8 cellular contexts compared by ENCODE assay signal in the genomic region with DNA sequence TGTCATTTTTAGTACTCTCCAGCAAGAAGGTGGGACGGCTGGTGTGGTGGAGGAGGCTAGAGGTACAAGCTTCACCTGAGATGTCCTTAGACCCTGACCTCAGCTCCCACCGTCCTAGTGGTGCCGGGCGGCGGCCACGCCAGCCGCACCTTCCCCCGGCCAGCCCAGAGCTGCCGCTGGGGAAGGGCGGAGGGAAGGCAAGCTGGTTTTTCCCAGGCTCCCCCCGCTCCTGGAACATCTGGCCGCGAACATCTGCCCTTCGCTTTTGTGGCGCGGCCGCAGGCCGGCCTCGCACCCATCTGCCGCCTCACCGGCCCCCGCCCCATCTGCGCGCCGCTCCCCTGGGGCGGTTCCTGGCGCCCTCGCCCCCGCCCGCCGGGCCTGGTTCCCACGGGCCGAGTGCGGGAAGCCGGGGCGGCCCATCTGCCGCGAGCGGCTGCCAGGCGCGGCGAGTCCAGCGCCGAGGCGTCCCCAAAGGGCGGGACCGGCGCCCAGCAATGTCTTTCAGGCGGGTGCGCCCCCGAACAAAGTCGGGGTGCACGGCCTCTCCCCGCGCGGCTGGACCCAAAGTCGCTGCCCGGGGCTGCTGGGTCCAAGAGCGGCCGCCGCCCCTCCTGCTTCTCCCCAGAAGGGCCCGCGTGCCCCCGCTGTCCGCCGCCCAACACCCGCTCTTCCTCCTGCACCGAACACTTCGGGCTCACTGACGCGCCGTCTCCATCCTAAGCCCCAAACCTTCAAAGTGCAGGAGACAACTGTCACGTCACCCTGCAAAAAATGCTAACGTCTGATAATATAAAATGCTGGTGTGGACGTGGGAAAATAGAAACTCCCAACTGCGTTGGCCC. TPM values are rescaled to one million over a fixed set of nuclear protein-coding genes. Genes with fewer than 3 reads are reported as not detected.
DNase-seq lines count a peak whose midpoint lies in the region; ATAC-seq, FAIRE-seq and TF ChIP-seq lines count a peak whose summit lies in the region.

No MANE protein-coding gene starts in this region.

- peak; percentile 58 for ATAC-seq in activated CD4-positive, alpha-beta T cell treated with anti-CD3 and anti-CD28 coated beads for 36 hours
- ATAC-seq in T-cell (replicated peaks in 1 of 4) (peak; percentile 56 to 73 (median 64)), GM19023 (IDR thresholded peaks at IDR 0.05; ENCODE audit: unreplicated experiment) (no peak)

- intact Hi-C loops in activated CD4-positive, alpha-beta T cell treated with anti-CD3 and anti-CD28 coated beads for 36 hours (cut with DNase I, micrococcal nuclease): no loop called here

- FAIRE-seq in RCC 7860 (lab: Jason Lieb, UNC): no peak

- H3K4me3 Mint-ChIP-seq in activated CD4-positive, alpha-beta T cell treated with anti-CD3 and anti-CD28 coated beads for 36 hours: peak overlapping the region; percentile 57
- peak overlapping the region; percentile 75 to 78 (median 78) for H3K4me3 Mint-ChIP-seq in T-cell
- peak overlapping the region; percentile 63 for H3K4me3 Mint-ChIP-seq in osteocyte (ENCODE audit: unreplicated experiment)

- H3K9me3 Mint-ChIP-seq in activated CD4-positive, alpha-beta T cell treated with anti-CD3 and anti-CD28 coated beads for 36 hours (ENCODE audit: low read depth): no peaks in the 10 kb centered on the region
- H3K9me3 Mint-ChIP-seq in T-cell: no peaks in the 10 kb centered on the region
- no peaks in the 10 kb centered on the region for H3K9me3 Mint-ChIP-seq in osteocyte (ENCODE audit: unreplicated experiment)

- TF ChIP-seq CTCF in fibroblast of the aortic adventitia (IDR thresholded peaks at IDR 0.05; ENCODE audit: insufficient read depth, low read length) (no peak), osteocyte (IDR thresholded peaks at IDR 0.05) (no peak)

- H3K27me3 Mint-ChIP-seq in activated CD4-positive, alpha-beta T cell treated with anti-CD3 and anti-CD28 coated beads for 36 hours: peaks cover 20% of the 10 kb centered on the region
- H3K27me3 Mint-ChIP-seq in T-cell (peaks cover 11 to 26% of the 10 kb centered on the region in 2 donors), osteocyte (ENCODE audit: unreplicated experiment) (no peaks in the 10 kb centered on the region)

- H3K27ac Mint-ChIP-seq in activated CD4-positive, alpha-beta T cell treated with anti-CD3 and anti-CD28 coated beads for 36 hours: peak overlapping the region; percentile 9
- peak overlapping the region in 1 of 2 donors; percentile 37 for H3K27ac Mint-ChIP-seq in T-cell
- no peak overlapping the region for H3K27ac Mint-ChIP-seq in osteocyte (ENCODE audit: unreplicated experiment)

- POLR2A ChIA-PET in activated CD4-positive, alpha-beta T cell treated with anti-CD3 and anti-CD28 coated beads for 36 hours (lab: Charles Lee): no interaction called here
- POLR2A ChIA-PET in T-cell (lab: Charles Lee): no interaction called here

- peaks cover 5% of the 10 kb centered on the region for H3K4me1 Mint-ChIP-seq in activated CD4-positive, alpha-beta T cell treated with anti-CD3 and anti-CD28 coated beads for 36 hours
- H3K4me1 Mint-ChIP-seq in T-cell (peaks cover 5 to 14% (median 7%) of the 10 kb centered on the region in 3 donors), osteocyte (ENCODE audit: unreplicated experiment) (peaks cover 12% of the 10 kb centered on the region)

- no peaks in the 10 kb centered on the region for H3K36me3 Mint-ChIP-seq in activated CD4-positive, alpha-beta T cell treated with anti-CD3 and anti-CD28 coated beads for 36 hours (ENCODE audit: low read depth)
- H3K36me3 Mint-ChIP-seq in T-cell: no peaks in the 10 kb centered on the region
- H3K36me3 Mint-ChIP-seq in osteocyte (ENCODE audit: unreplicated experiment): no peaks in the 10 kb centered on the region

- DNase-seq in activated CD4-positive, alpha-beta T cell treated with anti-CD3 and anti-CD28 coated beads for 36 hours: peak; percentile 34
- no peak for DNase-seq in activated CD4-positive, alpha-beta T cell treated with anti-CD3 and anti-CD28 coated beads, Interleukin-2, amount 50 U/mL, for 48 hours
- DNase-seq in T-cell (no peak), fibroblast of the aortic adventitia (ENCODE audit: low read depth) (peak; percentile 32), osteocyte (ENCODE audit: extremely low spot score, unreplicated experiment) (no peak), RCC 7860 (ENCODE audit: low spot score) (no peak), globus pallidus (ENCODE audit: low spot score) (no peak)

- CTCF ChIA-PET in activated CD4-positive, alpha-beta T cell treated with anti-CD3 and anti-CD28 coated beads for 36 hours (lab: Charles Lee): interaction anchor here (1.0 to 1.8 kb wide), 5 partner anchors 10 to 47 kb away, joined by 4 to 8 read pairs (median 5); no protein-coding TSS in a partner anchor
- CTCF ChIA-PET in T-cell (lab: Charles Lee): interaction anchor here in 1 of 2 donors (0.7 to 0.8 kb wide), 3 partner anchors 19 to 25 kb away, joined by 3 read pairs; no protein-coding TSS in a partner anchor

- H3K4me3 ChIP-seq in fibroblast of the aortic adventitia (ENCODE audit: low read depth, low read length): peak overlapping the region; percentile 57

RNA-seq across cellular contexts. Expression of a gene that starts 17.3 kb away (rescaled TPM):
- total RNA-seq in activated CD4-positive, alpha-beta T cell treated with anti-CD3 and anti-CD28 coated beads for 36 hours: 1 to 10 TPM; 2.2 to 3.5 TPM
- 10 to 100 TPM in 1 of 5 donors, 1 to 10 TPM in 4; 1.4 to 11.2 (median 2.2) TPM for total RNA-seq in T-cell
- total RNA-seq in fibroblast of the aortic adventitia (ENCODE audit: low replicate concordance): 62.3 and 98.9 TPM in 2 replicates
- 8.2 TPM in 2 replicates for total RNA-seq in osteocyte

RNA-seq across cellular contexts. Expression of a gene that starts 49.9 kb away (rescaled TPM):
- not detected for total RNA-seq in activated CD4-positive, alpha-beta T cell treated with anti-CD3 and anti-CD28 coated beads for 36 hours
- total RNA-seq in T-cell (not detected), fibroblast of the aortic adventitia (ENCODE audit: low replicate concordance) (not detected in 2 replicates), osteocyte (not detected in 2 replicates)

Comparison
In these comparisons a context has a peak if more than half of its experiments do, and no peak if none do; other contexts are left out.
1. DNase-seq: peak in activated CD4-positive, alpha-beta T cell treated with anti-CD3 and anti-CD28 coated beads for 36 hours (single experiment) and fibroblast of the aortic adventitia (single experiment); none in activated CD4-positive, alpha-beta T cell treated with anti-CD3 and anti-CD28 coated beads, Interleukin-2, amount 50 U/mL, for 48 hours (0 of 2), T-cell (0 of 34), osteocyte (single experiment), RCC 7860 (single experiment) and globus pallidus (single experiment).
2. Peak in every context shown above with its lines, with median percentiles within 50 percentile points of each other: H3K4me3 Mint-ChIP-seq.